ENCODE assay signal across 8 cellular contexts in the genomic region with DNA sequence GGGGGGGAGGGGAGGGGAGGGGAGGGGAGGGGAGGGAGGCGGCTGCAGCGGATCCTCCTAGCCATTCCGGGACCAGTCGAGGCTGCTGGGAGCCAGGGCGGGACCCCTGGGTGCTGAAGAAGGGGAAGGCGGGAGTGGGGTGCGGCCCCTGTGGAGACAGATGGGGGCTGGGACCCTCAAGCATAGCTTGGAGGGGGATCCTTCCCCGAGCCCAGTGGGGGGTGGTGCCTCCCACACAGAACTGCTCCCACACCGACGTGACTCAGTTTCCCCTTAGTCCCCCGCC. TPM values are rescaled to one million over a fixed set of nuclear protein-coding genes. Genes with fewer than 3 reads are reported as not detected.
DNase-seq lines count a peak whose midpoint lies in the region; ATAC-seq and TF ChIP-seq lines count a peak whose summit lies in the region.

No MANE protein-coding gene starts in this region.

- peak overlapping the region; percentile 80 for H3K4me3 ChIP-seq in CD8-positive, alpha-beta T cell (ENCODE audit: low read depth, low read length)
- H3K4me3 ChIP-seq in OCI-LY3 (ENCODE audit: low read length) (peak overlapping the region; percentile 82), epithelial cell of esophagus (ENCODE audit: low read length) (peak overlapping the region; percentile 75), ovary (peak overlapping the region; percentile 63)

- WGBS in ovary, 3 donors = 0% methylated on average over 2 to 11 of the region's 11 CpGs

- no peak overlapping the region for H3K27ac Mint-ChIP-seq in CD8-positive, alpha-beta T cell

- peaks cover 6% of the 10 kb centered on the region for H3K36me3 Mint-ChIP-seq in CD8-positive, alpha-beta T cell

- no peaks in the 10 kb centered on the region for H3K36me3 ChIP-seq in CD8-positive, alpha-beta T cell (ENCODE audit: insufficient read depth, low read length)
- H3K36me3 ChIP-seq in OCI-LY3 (replicated peaks; ENCODE audit: low read depth, low read length) = no peaks in the 10 kb centered on the region
- no peaks in the 10 kb centered on the region for H3K36me3 ChIP-seq in ovary

- no peaks in the 10 kb centered on the region for H3K9me3 Mint-ChIP-seq in CD8-positive, alpha-beta T cell

- TF ChIP-seq CTCF in CD8-positive, alpha-beta T cell (IDR thresholded peaks at IDR 0.05) = no peak
- no peak for TF ChIP-seq CTCF in OCI-LY3 (IDR thresholded peaks at IDR 0.05; ENCODE audit: low read depth, low read length)
- TF ChIP-seq CTCF in epithelial cell of esophagus (IDR thresholded peaks at IDR 0.05; ENCODE audit: insufficient read depth, low read depth, low read length, missing control alignments) = no peak
- TF ChIP-seq CTCF in ovary (IDR thresholded peaks at IDR 0.05) = no peak
- TF ChIP-seq CTCF in GM13977 (IDR thresholded peaks at IDR 0.05; ENCODE audit: extremely low read depth, insufficient read depth, missing control alignments) = no peak

- no peaks in the 10 kb centered on the region for H3K79me2 ChIP-seq in OCI-LY3 (ENCODE audit: low read length)

- peaks cover 27% of the 10 kb centered on the region for H3K4me1 ChIP-seq in CD8-positive, alpha-beta T cell (ENCODE audit: insufficient read depth, low read length)
- peaks cover 55% of the 10 kb centered on the region for H3K4me1 ChIP-seq in OCI-LY3 (ENCODE audit: low read length)
- H3K4me1 ChIP-seq in ovary (ENCODE audit: insufficient read depth) = peaks cover 13% of the 10 kb centered on the region

- peak overlapping the region; percentile 82 for H3K4me2 ChIP-seq in OCI-LY3 (ENCODE audit: low read length)

- no peak for TF ChIP-seq EP300 in ovary (IDR thresholded peaks at IDR 0.05)

- peak overlapping the region; percentile 50 for H3K9ac ChIP-seq in OCI-LY3 (ENCODE audit: low read length)

- no peak for DNase-seq in CD8-positive, alpha-beta T cell
- no peak for DNase-seq in epithelial cell of esophagus (ENCODE audit: low read depth)
- DNase-seq in ovary = no peak
- DNase-seq in NCI-H69 (lab: John Stamatoyannopoulos, UW) = no peak
- DNase-seq in GM13977 (ENCODE audit: low spot score) = no peak
- DNase-seq in T-helper 1 cell = no peak
- no peak for DNase-seq in NCI-H2171 treated with DMSO at 0.1 percent for 48 hours (lab: John Stamatoyannopoulos, UW)

- no peaks in the 10 kb centered on the region for H3K27me3 Mint-ChIP-seq in CD8-positive, alpha-beta T cell (ENCODE audit: low read depth)

- in situ Hi-C loops in GM13977 (cut with MboI; ENCODE audit: low pct_unique_long_range_greater_than_20kb, low sequenced_read_pairs, unreplicated experiment) = no loop called here

- H3K27ac ChIP-seq in CD8-positive, alpha-beta T cell (ENCODE audit: low read depth, low read length) = peak overlapping the region; percentile 20
- no peak overlapping the region for H3K27ac ChIP-seq in OCI-LY3 (ENCODE audit: low read length)
- peak overlapping the region; percentile 48 to 64 for H3K27ac ChIP-seq in ovary

- H2AFZ ChIP-seq in OCI-LY3 (ENCODE audit: low read depth, low read length) = no peak overlapping the region

- ATAC-seq in CD8-positive, alpha-beta T cell = no peak

- H3K9me3 ChIP-seq in CD8-positive, alpha-beta T cell (ENCODE audit: low read length) = no peaks in the 10 kb centered on the region
- H3K9me3 ChIP-seq in OCI-LY3 (ENCODE audit: insufficient read depth, low read length) (no peaks in the 10 kb centered on the region), ovary (no peaks in the 10 kb centered on the region)

- H3K27me3 ChIP-seq in CD8-positive, alpha-beta T cell (ENCODE audit: insufficient read depth, low read length) = no peaks in the 10 kb centered on the region
- H3K27me3 ChIP-seq in OCI-LY3 (ENCODE audit: low read depth, low read length) (peaks cover 28% of the 10 kb centered on the region), ovary (no peaks in the 10 kb centered on the region)

- H3K4me3 Mint-ChIP-seq in CD8-positive, alpha-beta T cell = peak overlapping the region; percentile 50

- POLR2A ChIA-PET in CD8-positive, alpha-beta T cell (lab: Charles Lee) = interaction anchor here (1.4 to 2.2 kb wide), 5 partner anchors 25 to 107 kb away, joined by 3 to 13 read pairs (median 6); no protein-coding TSS in a partner anchor

- H3K4me1 Mint-ChIP-seq in CD8-positive, alpha-beta T cell (ENCODE audit: low read depth) = peaks cover 30% of the 10 kb centered on the region

- H4K20me1 ChIP-seq in OCI-LY3 (ENCODE audit: insufficient read depth, low read length) = peaks cover 9% of the 10 kb centered on the region; the same call in 1 of the 2 replicates

- intact Hi-C loops in CD8-positive, alpha-beta T cell (cut with DNase I, micrococcal nuclease) = loop anchor here (1.0 to 2.0 kb wide), 9 partner anchors 19 to 185 kb away; a partner anchor contains a TSS
- intact Hi-C loops in ovary (cut with DNase I) = loop anchor here in 2 of 4 donors (2.0 to 10.0 kb wide), 3 partner anchors 40 to 382 kb away; a partner anchor contains a TSS

- no peak for TF ChIP-seq POLR2A in ovary (IDR thresholded peaks at IDR 0.05)

- CTCF ChIA-PET in CD8-positive, alpha-beta T cell (lab: Charles Lee) = interaction anchor here (1.6 to 10.9 kb wide), 4 partner anchors 18 to 108 kb away, joined by 6 to 202 read pairs (median 74); a partner anchor contains a TSS

RNA-seq across cellular contexts. Expression of a gene that starts 0.5 kb away (rescaled TPM):
- total RNA-seq in CD8-positive, alpha-beta T cell = 1 to 10 TPM; 6.6 to 7.1 TPM
- total RNA-seq in ovary = 100 to 1,000 TPM in 4 of 7 donors, 10 to 100 TPM in 3; 32.7 to 243 (median 151) TPM
- polyA plus RNA-seq in ovary = 10 to 100 TPM; 25.7 to 83.3 TPM

RNA-seq across cellular contexts. Expression of a gene that starts 12.7 kb away (rescaled TPM):
- total RNA-seq in CD8-positive, alpha-beta T cell = 1 to 10 TPM; 1.1 to 1.2 TPM
- 1 to 10 TPM; 1.3 to 7.2 (median 2.5) TPM for total RNA-seq in ovary
- polyA plus RNA-seq in ovary = 1 to 10 TPM; 1.8 to 4.2 TPM

RNA-seq across cellular contexts. Expression of a gene that starts 19.8 kb away (rescaled TPM):
- 10 to 100 TPM; 66.8 to 71.0 TPM for total RNA-seq in CD8-positive, alpha-beta T cell
- 100 to 1,000 TPM in 1 of 7 donors, 10 to 100 TPM in 6; 63.5 to 104 (median 76.0) TPM for total RNA-seq in ovary
- 10 to 100 TPM; 58.3 to 63.6 TPM for polyA plus RNA-seq in ovary

RNA-seq across cellular contexts. Expression of a gene that starts 23.5 kb away (rescaled TPM):
- 10 to 100 TPM; 16.2 to 19.9 TPM for total RNA-seq in CD8-positive, alpha-beta T cell
- total RNA-seq in ovary = 10 to 100 TPM; 35.1 to 91.6 (median 57.0) TPM
- polyA plus RNA-seq in ovary = 10 to 100 TPM; 18.4 to 55.4 TPM

RNA-seq across cellular contexts. Expression of a gene that starts 50.3 kb away (rescaled TPM):
- 10 to 100 TPM; 21.0 TPM for total RNA-seq in CD8-positive, alpha-beta T cell
- 10 to 100 TPM in 1 of 7 donors, 1 to 10 TPM in 5, under 1 TPM in 1; 0.66 to 11.4 (median 2.1) TPM for total RNA-seq in ovary
- polyA plus RNA-seq in ovary = under 1 TPM in 1 of 2 donors, not detected in 1; 0.51 TPM

Comparison
In these comparisons a context has a peak if more than half of its experiments do, and no peak if none do; other contexts are left out.
1. RNA of a gene that starts 0.5 kb away (total RNA-seq): 32.7 to 243 TPM in ovary; 6.6 to 7.1 TPM in CD8-positive, alpha-beta T cell; every median in the first group is over 4 times any median in the second.
2. Peak in every context shown above with its lines, with median percentiles within 50 percentile points of each other: H3K4me3 ChIP-seq.